ENCODE assay signal across 17 cellular contexts in genomic region chr6:123997223-123997622, GRCh38.
A peak's percentile ranks its signal among the peaks of the same experiment; 100 is the strongest.
DNase-seq lines count a peak whose midpoint lies in the region; ATAC-seq, FAIRE-seq and TF ChIP-seq lines count a peak whose summit lies in the region.
"Had no signal": no experiment of that assay in that cellular context is flagged by ENCODE, and none has a peak within 500 bp of the region (broad histone marks: within the 10 kb centered on the region; RNA-seq: fewer than 3 reads in every experiment).

No MANE protein-coding gene starts in this region.

- TF ChIP-seq POLR2A in GM12891 (IDR thresholded peaks at IDR 0.05; ENCODE audit: low read depth, low read length), result no peak

- ATAC-seq in GM18868 (IDR thresholded peaks at IDR 0.05; ENCODE audit: unreplicated experiment), result no peak
- no peak for ATAC-seq in GM18907 (IDR thresholded peaks at IDR 0.05; ENCODE audit: unreplicated experiment)
- ATAC-seq: activated CD4-positive, alpha-beta T cell treated with anti-CD3 and anti-CD28 coated beads for 36 hours; gastroesophageal sphincter; natural killer cell had no signal

- DNase-seq in DMS53 (lab: John Stamatoyannopoulos, UW), result peak; percentile 87
- peak; percentile 25 for DNase-seq in NCI-H128 (lab: John Stamatoyannopoulos, UW; ENCODE audit: unreplicated experiment)
- DNase-seq in NCI-H2171 treated with DMSO at 0.1 percent for 48 hours (lab: John Stamatoyannopoulos, UW), result peak; percentile 91
- DNase-seq in SHP77 (lab: John Stamatoyannopoulos, UW), result peak; percentile 62 to 79
- DNase-seq in GM12891 (ENCODE audit: insufficient read length, low spot score), result no peak
- no peak for DNase-seq in ecto neural progenitor cell (ENCODE audit: low spot score)
- DNase-seq: activated CD4-positive, alpha-beta T cell treated with anti-CD3 and anti-CD28 coated beads for 36 hours; activated CD8-positive, alpha-beta memory T cell treated with anti-CD3 and anti-CD28 coated beads, Interleukin-2, amount 50 U/mL, for 4 hours; activated naive CD4-positive, alpha-beta T cell treated with Interleukin-2 at 50 U/mL for 16 hours; colonic mucosa; mammary epithelial cell; natural killer cell; stimulated activated CD4-positive, alpha-beta T cell treated with anti-CD3 and anti-CD28 coated beads, Interleukin-4, amount 100 ng/mL, for 24 hours; stimulated activated CD8-positive, alpha-beta memory T cell treated with anti-CD3 and anti-CD28 coated beads, Interleukin-4, amount 100 ng/mL, for 48 hours had no signal

- FAIRE-seq in GM12891 (lab: Jason Lieb, UNC), result no peak

TF ChIP-seq in GM12891, 5 proteins besides CTCF, POLR2A, EP300 and RAD21:
- no peak for TF ChIP-seq TAF1 (IDR thresholded peaks at IDR 0.05; ENCODE audit: low read depth, low read length)
- no peak for TF ChIP-seq PAX5 (IDR thresholded peaks at IDR 0.05; ENCODE audit: insufficient read depth, low read length, severe bottlenecking)
- TF ChIP-seq POU2F2 (IDR thresholded peaks at IDR 0.05; ENCODE audit: low read depth, low read length), result no peak
- TF ChIP-seq POLR2AphosphoS5 (IDR thresholded peaks at IDR 0.05; ENCODE audit: low read depth, low read length), result no peak
- TF ChIP-seq SPI1 (IDR thresholded peaks at IDR 0.05; ENCODE audit: low read depth, low read length), result no peak
TF ChIP-seq in GM12891: peak in this region for 0.

Comparison
In these comparisons a context has a peak if more than half of its experiments do, and no peak if none do; other contexts are left out.
1. DNase-seq: peak in DMS53 (single experiment), NCI-H128 (single experiment), NCI-H2171 treated with DMSO at 0.1 percent for 48 hours (single experiment) and SHP77 (2 of 2); none in GM12891 (single experiment) and ecto neural progenitor cell (single experiment).